10 cellular contexts compared by ENCODE assay signal in the genomic region with DNA sequence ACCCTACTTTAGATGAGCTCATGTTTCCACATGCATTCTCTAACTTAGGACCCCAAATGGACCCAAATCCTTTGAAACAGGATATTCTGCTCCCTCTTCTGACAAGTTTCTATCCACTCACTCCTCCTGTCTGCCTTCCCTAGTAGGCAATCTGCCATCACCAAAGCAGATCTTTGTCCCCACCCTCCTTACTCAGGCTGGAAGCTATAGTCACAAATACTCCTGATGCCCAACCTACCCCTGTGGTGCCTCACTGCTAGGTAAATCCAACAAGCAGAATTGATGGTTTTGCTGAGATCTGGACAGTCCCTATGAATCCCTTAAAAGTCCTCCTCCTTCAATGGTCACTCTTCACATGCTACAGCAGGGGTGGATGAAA. TPM values are rescaled to one million over a fixed set of nuclear protein-coding genes. Genes with fewer than 3 reads are reported as not detected.
A peak's percentile ranks its signal among the peaks of the same experiment; 100 is the strongest.
DNase-seq lines count a peak whose midpoint lies in the region; ATAC-seq, FAIRE-seq and TF ChIP-seq lines count a peak whose summit lies in the region.
"Had no signal": no experiment of that assay in that cellular context is flagged by ENCODE, and none has a peak within 500 bp of the region (broad histone marks: within the 10 kb centered on the region; RNA-seq: fewer than 3 reads in every experiment).

No MANE protein-coding gene starts in this region.

- H3F3A ChIP-seq in GM23338 (replicated peaks; ENCODE audit: low read depth) (no peaks in the 10 kb centered on the region), SK-N-SH (replicated peaks; ENCODE audit: insufficient read depth) (peaks cover 30% of the 10 kb centered on the region)

- H3K27me3 ChIP-seq in GM23338 (ENCODE audit: insufficient read depth) (no peaks in the 10 kb centered on the region), SK-N-SH (ENCODE audit: insufficient read depth) (no peaks in the 10 kb centered on the region), foreskin keratinocyte (no peaks in the 10 kb centered on the region), sigmoid colon (no peaks in the 10 kb centered on the region), small intestine (ENCODE audit: control insufficient read depth in 2 of 2, insufficient read depth in 2 of 2, low read length in 2 of 2) (no peaks in the 10 kb centered on the region)
- H3K27me3 ChIP-seq in effector memory CD4-positive, alpha-beta T cell (replicated peaks; ENCODE audit: control insufficient read depth, insufficient read depth, low read length, poor library complexity, severe bottlenecking) = no peaks in the 10 kb centered on the region

- H3K27ac Mint-ChIP-seq in GM23338 = peak overlapping the region; percentile 10; the same call in 1 of the 2 replicates

- H2AFZ ChIP-seq in GM23338 (no peak overlapping the region), SK-N-SH (ENCODE audit: low read depth) (no peak overlapping the region)

- H3K9me2 ChIP-seq in GM23338 (ENCODE audit: insufficient read depth) (no peaks in the 10 kb centered on the region), SK-N-SH (no peaks in the 10 kb centered on the region)

- H3K9me3 ChIP-seq in SK-N-SH (no peaks in the 10 kb centered on the region), sigmoid colon (no peaks in the 10 kb centered on the region), small intestine (ENCODE audit: control insufficient read depth, low read depth) (no peaks in the 10 kb centered on the region)
- no peaks in the 10 kb centered on the region for H3K9me3 ChIP-seq in effector memory CD4-positive, alpha-beta T cell (ENCODE audit: control insufficient read depth, low read length)

- peaks cover 24% of the 10 kb centered on the region for H3K4me1 ChIP-seq in GM23338 (ENCODE audit: insufficient read depth)
- H3K4me1 ChIP-seq in SK-N-SH (ENCODE audit: control insufficient read depth in 1 of 2, insufficient read depth in 2 of 2, low read depth in 1 of 2, low read length in 1 of 2) = peaks cover 18 to 37% of the 10 kb centered on the region in 2 experiments
- H3K4me1 ChIP-seq in foreskin keratinocyte = peaks cover 39% of the 10 kb centered on the region
- H3K4me1 ChIP-seq in sigmoid colon = peaks cover 0 to 61% (median 48%) of the 10 kb centered on the region in 4 donors
- H3K4me1 ChIP-seq in small intestine (ENCODE audit: control insufficient read depth in 2 of 2, insufficient read depth in 1 of 2, low read depth in 1 of 2, low read length in 1 of 2) = peaks cover 0 to 8% of the 10 kb centered on the region in 2 donors
- peaks cover 17% of the 10 kb centered on the region for H3K4me1 ChIP-seq in effector memory CD4-positive, alpha-beta T cell (ENCODE audit: control insufficient read depth, insufficient read depth, low read length, poor library complexity, severe bottlenecking)

- intact Hi-C loops in sigmoid colon (cut with DNase I) = loop anchor here (2.0 kb wide), 1 partner anchor 14 kb away; no protein-coding TSS in a partner anchor

- DNase-seq in GM23338 (ENCODE audit: low spot score) = no peak
- DNase-seq in SK-N-SH = no peak
- no peak for DNase-seq in foreskin keratinocyte
- DNase-seq in sigmoid colon = no peak
- no peak for DNase-seq in small intestine
- DNase-seq in effector memory CD4-positive, alpha-beta T cell = no peak
- DNase-seq: stimulated activated naive CD4-positive, alpha-beta T cell had no signal

- no peak for TF ChIP-seq RAD21 in SK-N-SH (IDR thresholded peaks at IDR 0.05; ENCODE audit: low read length)

- H3K79me2 ChIP-seq in GM23338 (replicated peaks; ENCODE audit: insufficient read depth) (peaks cover 100% of the 10 kb centered on the region), SK-N-SH (ENCODE audit: insufficient read depth) (peaks cover 81% of the 10 kb centered on the region)

- peak overlapping the region; percentile 16; the same call in 1 of the 2 replicates for H3K9ac ChIP-seq in SK-N-SH

- H3K4me2 ChIP-seq in GM23338 (no peak overlapping the region; the same call in 1 of the 2 replicates), SK-N-SH (peak overlapping the region; percentile 68)

- CTCF ChIA-PET in SK-N-SH (lab: Yijun Ruan, JAX) = interaction anchor here (1.1 kb wide), 1 partner anchor 14 kb away, joined by 3 read pairs; no protein-coding TSS in a partner anchor

- ATAC-seq in GM23338 = peak; percentile 29
- peak; percentile 32 for ATAC-seq in foreskin keratinocyte
- no peak for ATAC-seq in HG03175 (IDR thresholded peaks at IDR 0.05; ENCODE audit: unreplicated experiment)
- no peak for ATAC-seq in GM18858 (IDR thresholded peaks at IDR 0.05; ENCODE audit: unreplicated experiment)

- H4K20me1 ChIP-seq in GM23338 (replicated peaks; ENCODE audit: insufficient read depth) (peaks cover 59% of the 10 kb centered on the region), SK-N-SH (ENCODE audit: insufficient read depth) (peaks cover 18% of the 10 kb centered on the region)

- TF ChIP-seq EP300 in SK-N-SH (IDR thresholded peaks at IDR 0.05; ENCODE audit: borderline replicate concordance in 1 of 2, low read depth in 1 of 2, low read length in 1 of 2) (no peak), sigmoid colon (IDR thresholded peaks at IDR 0.05) (no peak)

- H3K9me3 Mint-ChIP-seq in GM23338 = no peaks in the 10 kb centered on the region

- no peaks in the 10 kb centered on the region for H3K27me3 Mint-ChIP-seq in GM23338 (ENCODE audit: insufficient read depth, low read depth, poor library complexity)
- H3K27me3 Mint-ChIP-seq: progenitor cell of endocrine pancreas had no signal

- TF ChIP-seq CTCF in GM23338 (conservative IDR thresholded peaks at IDR 0.05; ENCODE audit: low read depth in 2 of 2) = no peak
- no peak for TF ChIP-seq CTCF in SK-N-SH (IDR thresholded peaks at IDR 0.05)
- no peak for TF ChIP-seq CTCF in foreskin keratinocyte (conservative IDR thresholded peaks at IDR 0.05)
- no peak for TF ChIP-seq CTCF in sigmoid colon (IDR thresholded peaks at IDR 0.05)

- peaks cover 41% of the 10 kb centered on the region for H3K4me1 Mint-ChIP-seq in GM23338

- POLR2A ChIA-PET in SK-N-SH (lab: Yijun Ruan, JAX) = no interaction called here

- FAIRE-seq in small intestine (lab: Jason Lieb, UNC) = no peak

- H3K4me3 ChIP-seq in GM23338 (no peak overlapping the region), SK-N-SH (ENCODE audit: low read depth in 2 of 2, low read length in 1 of 2) (no peak overlapping the region), sigmoid colon (no peak overlapping the region), small intestine (ENCODE audit: low read depth in 1 of 2, low read length in 2 of 2) (no peak overlapping the region)
- no peak overlapping the region for H3K4me3 ChIP-seq in effector memory CD4-positive, alpha-beta T cell (ENCODE audit: insufficient read depth, low read depth, low read length, poor library complexity, severe bottlenecking)

- no peaks in the 10 kb centered on the region for H3K36me3 Mint-ChIP-seq in GM23338 (ENCODE audit: low read depth)

- H3K27ac ChIP-seq in GM23338 (ENCODE audit: low read depth) = no peak overlapping the region
- peak overlapping the region; percentile 80 to 82 for H3K27ac ChIP-seq in SK-N-SH (ENCODE audit: low read depth in 2 of 2, low read length in 1 of 2)
- H3K27ac ChIP-seq in foreskin keratinocyte = peak overlapping the region; percentile 46
- H3K27ac ChIP-seq in sigmoid colon = peak overlapping the region; percentile 75 to 86 (median 81)
- no peak overlapping the region for H3K27ac ChIP-seq in small intestine (ENCODE audit: low read depth in 1 of 2, low read length in 1 of 2)
- H3K27ac ChIP-seq in effector memory CD4-positive, alpha-beta T cell (ENCODE audit: insufficient read depth, low read length, poor library complexity, severe bottlenecking) = no peak overlapping the region

- H3K36me3 ChIP-seq in GM23338 (ENCODE audit: insufficient read depth) = no peaks in the 10 kb centered on the region
- no peaks in the 10 kb centered on the region for H3K36me3 ChIP-seq in SK-N-SH (replicated peaks in 1 of 2; ENCODE audit: control insufficient read depth in 1 of 2, insufficient read depth in 2 of 2, low read length in 1 of 2)
- H3K36me3 ChIP-seq in sigmoid colon = no peaks in the 10 kb centered on the region
- H3K36me3 ChIP-seq in small intestine (ENCODE audit: control insufficient read depth in 2 of 2, insufficient read depth in 2 of 2, low read length in 2 of 2) = no peaks in the 10 kb centered on the region
- H3K36me3 ChIP-seq in effector memory CD4-positive, alpha-beta T cell (ENCODE audit: control insufficient read depth, insufficient read depth, low read length) = no peaks in the 10 kb centered on the region

- no peak overlapping the region for H3K4me3 Mint-ChIP-seq in GM23338

- TF ChIP-seq POLR2A in sigmoid colon (IDR thresholded peaks at IDR 0.05) = no peak

TF ChIP-seq in GM23338, 12 proteins besides CTCF, POLR2A, EP300 and RAD21 (continues in another document):
- TF ChIP-seq CREB1 (CRISPR knock-in tag; IDR thresholded peaks at IDR 0.05; ENCODE audit: low read depth) = no peak
- TF ChIP-seq ZNF114 (CRISPR knock-in tag; IDR thresholded peaks at IDR 0.05) = no peak

TF ChIP-seq in SK-N-SH, 30 proteins besides CTCF, POLR2A, EP300 and RAD21 (continues in another document):
- TF ChIP-seq YY1 (IDR thresholded peaks at IDR 0.05; ENCODE audit: low read depth) = no peak
- TF ChIP-seq EZH2phosphoT487 (IDR thresholded peaks at IDR 0.05; ENCODE audit: borderline replicate concordance, low read depth) = no peak
- TF ChIP-seq, protein P1, sequence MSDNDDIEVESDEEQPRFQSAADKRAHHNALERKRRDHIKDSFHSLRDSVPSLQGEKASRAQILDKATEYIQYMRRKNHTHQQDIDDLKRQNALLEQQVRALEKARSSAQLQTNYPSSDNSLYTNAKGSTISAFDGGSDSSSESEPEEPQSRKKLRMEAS (IDR thresholded peaks at IDR 0.05; ENCODE audit: low read depth) = no peak
- no peak for TF ChIP-seq GATA2 (CRISPR knock-in tag; IDR thresholded peaks at IDR 0.05)
- no peak for TF ChIP-seq NFIC (IDR thresholded peaks at IDR 0.05; ENCODE audit: borderline replicate concordance)
- no peak for TF ChIP-seq NRF1 (IDR thresholded peaks at IDR 0.05; ENCODE audit: low read depth, low read length)
- TF ChIP-seq, protein P2, sequence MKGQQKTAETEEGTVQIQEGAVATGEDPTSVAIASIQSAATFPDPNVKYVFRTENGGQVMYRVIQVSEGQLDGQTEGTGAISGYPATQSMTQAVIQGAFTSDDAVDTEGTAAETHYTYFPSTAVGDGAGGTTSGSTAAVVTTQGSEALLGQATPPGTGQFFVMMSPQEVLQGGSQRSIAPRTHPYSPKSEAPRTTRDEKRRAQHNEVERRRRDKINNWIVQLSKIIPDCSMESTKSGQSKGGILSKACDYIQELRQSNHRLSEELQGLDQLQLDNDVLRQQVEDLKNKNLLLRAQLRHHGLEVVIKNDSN (IDR thresholded peaks at IDR 0.05; ENCODE audit: borderline replicate concordance, low read depth) = no peak

RNA-seq across cellular contexts. Expression of a gene that starts 21.7 kb away (rescaled TPM):
- 169 and 180 TPM in 2 replicates for total RNA-seq in GM23338 (2014; rRNA removed; shearing (Covaris generic))
- polyA plus RNA-seq in GM23338 (2016; fragmentation: Nextera tagmentation; extraction: Ambion mirVana) (66.9 and 83.3 TPM in 2 replicates), SK-N-SH (2012; rRNA removed) (31.9 and 46.4 TPM in 2 replicates), foreskin keratinocyte (51.2 and 59.9 TPM in 2 replicates), sigmoid colon (10 to 100 TPM in 1 of 3 donors, 1 to 10 TPM in 2; 7.2 to 51.6 (median 9.6) TPM), small intestine (10 to 100 TPM in 2 of 3 donors, 1 to 10 TPM in 1; 6.3 to 33.3 (median 11.9) TPM)
- 35.2 and 38.0 TPM in 2 replicates for polyA plus RNA-seq in SK-N-SH (2012; cell fraction: cytosol; rRNA removed)
- polyA plus RNA-seq in SK-N-SH (2012; cell fraction: nucleus; rRNA removed) = 21.5 and 37.4 TPM in 2 replicates
- total RNA-seq in foreskin keratinocyte (91.9 and 98.3 TPM in 2 replicates), sigmoid colon (10 to 100 TPM; 54.3 to 73.8 (median 70.4) TPM)

Comparison
In these comparisons a context has a peak if more than half of its experiments do, and no peak if none do; other contexts are left out.
1. ATAC-seq: peak in GM23338 (single experiment) and foreskin keratinocyte (single experiment); none in HG03175 (single experiment) and GM18858 (single experiment).
2. H3K27ac ChIP-seq: peak in SK-N-SH (2 of 2), foreskin keratinocyte (single experiment) and sigmoid colon (4 of 4); none in GM23338 (single experiment), small intestine (0 of 2) and effector memory CD4-positive, alpha-beta T cell (single experiment).